Comparison of ENCODE assay signal across 8 cellular contexts in genomic region chr3:51538115-51538458, GRCh38. TPM values are rescaled to one million over a fixed set of nuclear protein-coding genes. Genes with fewer than 3 reads are reported as not detected.
DNase-seq lines count a peak whose midpoint lies in the region; ATAC-seq and TF ChIP-seq lines count a peak whose summit lies in the region.

No MANE protein-coding gene starts in this region.

- peak overlapping the region; percentile 87 to 92 (median 90) for H3K27ac ChIP-seq in stomach

- peaks cover 48% of the 10 kb centered on the region for H3K4me1 Mint-ChIP-seq in brain

- TF ChIP-seq CTCF in GM12865 (IDR thresholded peaks at IDR 0.05; ENCODE audit: insufficient read depth, low read depth, low read length, missing control alignments) (no peak), brain (conservative IDR thresholded peaks at IDR 0.05) (no peak), stomach (IDR thresholded peaks at IDR 0.05) (no peak)

- DNase-seq in GM12865 (ENCODE audit: low read depth) (peak; percentile 24), kidney glomerular epithelial cell (lab: John Stamatoyannopoulos, UW) (peak; percentile 53), stomach (no peak), HCEC 1CT (no peak), NCI-H446 treated with DMSO at 0.1 percent for 48 hours (lab: John Stamatoyannopoulos, UW) (no peak)
- no peak for DNase-seq in Jurkat, Clone E6-1 (ENCODE audit: low read depth, low spot score)

- 0 to 4% (median 1%) methylated on average over 7 of the region's 7 CpGs for WGBS in stomach, 5 donors

- intact Hi-C loops in stomach (cut with DNase I; ENCODE audit: low total_unique reads) = no loop called here

- no peak for TF ChIP-seq EP300 in stomach (IDR thresholded peaks at IDR 0.05)

- peak overlapping the region; percentile 94 to 99 (median 98) for H3K27ac Mint-ChIP-seq in brain

- H3K4me1 ChIP-seq in stomach = peaks cover 12 to 38% (median 32%) of the 10 kb centered on the region in 4 donors

- H3K27me3 Mint-ChIP-seq in brain = peaks cover 6% of the 10 kb centered on the region

- H3K36me3 Mint-ChIP-seq in brain = peaks cover 10% of the 10 kb centered on the region

- no peaks in the 10 kb centered on the region for H3K9me3 Mint-ChIP-seq in brain

- TF ChIP-seq POLR2A in stomach (IDR thresholded peaks at IDR 0.05) = no peak

- peaks cover 0 to 16% (median 13%) of the 10 kb centered on the region in 4 donors for H3K36me3 ChIP-seq in stomach

- no peak for ATAC-seq in GM21717 (IDR thresholded peaks at IDR 0.05; ENCODE audit: unreplicated experiment)

- H3K27me3 ChIP-seq in stomach = no peaks in the 10 kb centered on the region

- H3K4me3 ChIP-seq in GM12865 (ENCODE audit: low read depth, low read length) (peak overlapping the region; percentile 99), stomach (peak overlapping the region; percentile 85 to 99 (median 89))
- H3K4me3 ChIP-seq in Jurkat, Clone E6-1 (ENCODE audit: low read length) = peak overlapping the region; percentile 86

- peak overlapping the region; percentile 92 to 99 (median 97) for H3K4me3 Mint-ChIP-seq in brain

- H3K9me3 ChIP-seq in stomach = no peaks in the 10 kb centered on the region

RNA-seq across cellular contexts. Expression of gene RAD54L2, which starts 0.4 kb away (rescaled TPM):
- 8.9 TPM for polyA plus RNA-seq in Jurkat, Clone E6-1 (2012; ENCODE audit: insufficient read depth, insufficient read length)
- 5.4 TPM for polyA plus RNA-seq in brain (ENCODE audit: insufficient read depth, low read depth, low replicate concordance)
- total RNA-seq in stomach = 10 to 100 TPM in 4 of 5 donors, 1 to 10 TPM in 1; 2.3 to 46.0 (median 27.4) TPM
- 1 to 10 TPM; 1.5 to 3.9 (median 1.6) TPM for polyA plus RNA-seq in stomach

RNA-seq across cellular contexts. Expression of gene DCAF1, which starts 38.3 kb away (rescaled TPM):
- polyA plus RNA-seq in Jurkat, Clone E6-1 (2012; ENCODE audit: insufficient read depth, insufficient read length) = 32.0 TPM
- polyA plus RNA-seq in brain (ENCODE audit: insufficient read depth, low read depth, low replicate concordance) (14.5 TPM), stomach (1 to 10 TPM; 4.3 to 5.9 (median 5.1) TPM)
- total RNA-seq in stomach = 10 to 100 TPM in 4 of 5 donors, 1 to 10 TPM in 1; 8.4 to 25.5 (median 15.2) TPM

Comparison
In these comparisons a context has a peak if more than half of its experiments do, and no peak if none do; other contexts are left out.
1. DNase-seq: peak in GM12865 (single experiment) and kidney glomerular epithelial cell (single experiment); none in Jurkat, Clone E6-1 (single experiment), stomach (single experiment), HCEC 1CT (single experiment) and NCI-H446 treated with DMSO at 0.1 percent for 48 hours (single experiment).
2. Peak in every context shown above with its lines, with median percentiles within 50 percentile points of each other: H3K4me3 ChIP-seq.